Comparison of ENCODE assay signal across 28 cellular contexts in the genomic region with DNA sequence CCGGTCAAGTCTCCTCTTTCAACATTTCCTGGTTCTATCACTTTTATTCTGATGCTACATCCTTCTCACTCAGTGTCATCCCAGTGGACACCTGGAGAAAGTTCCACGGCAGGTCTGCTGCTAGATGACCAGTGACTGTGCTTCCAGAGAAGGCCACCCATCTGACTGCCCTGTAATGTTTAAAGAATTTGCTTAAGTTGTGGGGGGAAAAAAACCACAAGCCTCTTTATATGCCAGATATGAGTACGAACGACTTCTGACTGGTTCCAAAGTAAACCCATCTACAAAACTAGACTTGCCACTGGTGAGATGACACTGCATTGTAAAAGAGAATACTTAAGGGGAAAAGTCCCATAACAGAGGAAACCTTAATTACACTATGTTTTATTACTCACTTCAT.
"Had no signal": no experiment of that assay in that cellular context is flagged by ENCODE, and none has a peak within 500 bp of the region (broad histone marks: within the 10 kb centered on the region; RNA-seq: fewer than 3 reads in every experiment).

No MANE protein-coding gene starts in this region.

- FAIRE-seq: islet of Langerhans, kidney, pancreas had no signal

- ATAC-seq: naive thymus-derived CD8-positive, alpha-beta T cell; pancreas; right cardiac atrium; sciatic nerve; stimulated activated naive B cell treated with anti-CD40 and anti-IgM and Interleukin-4, amounts not matched to agents 10 μg/mL and 1 μg/mL and 100 μg/mL, for 72 hours; stimulated activated naive CD8-positive, alpha-beta T cell treated with anti-CD3 and anti-CD28 coated beads, Interleukin-15, Interleukin-2, amounts not matched to agents 100 U/mL and 50 U/mL, for 24 hours had no signal

- H3K4me1 Mint-ChIP-seq: immature natural killer cell; naive thymus-derived CD8-positive, alpha-beta T cell; nephron; neural crest cell; stimulated activated naive B cell treated with anti-CD40 and anti-IgM and Interleukin-4, amounts not matched to agents 10 μg/mL and 1 μg/mL and 100 μg/mL, for 72 hours had no signal

- H3K36me3 ChIP-seq: left ventricle myocardium inferior, pancreas, prostate gland, stomach, thyroid gland, transverse colon, upper lobe of left lung had no signal

- H3K36me3 Mint-ChIP-seq: immature natural killer cell; naive thymus-derived CD8-positive, alpha-beta T cell; stimulated activated naive B cell treated with anti-CD40 and anti-IgM and Interleukin-4, amounts not matched to agents 10 μg/mL and 1 μg/mL and 100 μg/mL, for 72 hours had no signal

- H3K4me3 ChIP-seq: left ventricle myocardium inferior, pancreas, prostate gland, skin epidermis, stomach, testis, thyroid gland, transverse colon, upper lobe of left lung had no signal

- H3K9me3 ChIP-seq: left ventricle myocardium inferior, pancreas, prostate gland, testis, thyroid gland, transverse colon, upper lobe of left lung had no signal

- H3K9me3 Mint-ChIP-seq: nephron, neural crest cell had no signal

- H3K27me3 ChIP-seq: pancreas, stomach, testis, thyroid gland, transverse colon, upper lobe of left lung had no signal

- H3K4me1 ChIP-seq: left ventricle myocardium inferior, pancreas, prostate gland, stomach, testis, thyroid gland, transverse colon, upper lobe of left lung had no signal

- H3K27ac ChIP-seq: left ventricle myocardium inferior, pancreas, prostate gland, skin epidermis, stomach, testis, thyroid gland, transverse colon, upper lobe of left lung had no signal

- H3K4me3 Mint-ChIP-seq: immature natural killer cell; naive thymus-derived CD8-positive, alpha-beta T cell; nephron; neural crest cell; stimulated activated naive B cell treated with anti-CD40 and anti-IgM and Interleukin-4, amounts not matched to agents 10 μg/mL and 1 μg/mL and 100 μg/mL, for 72 hours had no signal

- H3K27ac Mint-ChIP-seq: immature natural killer cell; naive thymus-derived CD8-positive, alpha-beta T cell; stimulated activated naive B cell treated with anti-CD40 and anti-IgM and Interleukin-4, amounts not matched to agents 10 μg/mL and 1 μg/mL and 100 μg/mL, for 72 hours had no signal

- DNase-seq: hypothalamus; immature natural killer cell; kidney; left ventricle myocardium inferior; mesenchymal stem cell; naive thymus-derived CD8-positive, alpha-beta T cell; nucleus accumbens; pancreas; posterior cingulate gyrus; retina; right cardiac atrium; stimulated activated CD4-positive, alpha-beta T cell treated with anti-CD3 and anti-CD28 coated beads, Interleukin-12 subunit alpha, Interleukin-12 subunit beta, amount 100 ng/mL, for 4 hours; stimulated activated CD4-positive, alpha-beta T cell treated with anti-CD3 and anti-CD28 coated beads, Interleukin-15, amount 100 ng/mL, for 24 hours; stimulated activated CD4-positive, alpha-beta T cell treated with anti-CD3 and anti-CD28 coated beads, Interleukin-2, amount 100 ng/mL, for 24 hours; stimulated activated CD4-positive, alpha-beta T cell treated with anti-CD3 and anti-CD28 coated beads, Interleukin-4, amount 100 ng/mL, for 1 hour; stimulated activated naive B cell treated with anti-CD40 and anti-IgM and Interleukin-4, amounts not matched to agents 10 μg/mL and 1 μg/mL and 100 μg/mL, for 72 hours; stimulated activated naive CD8-positive, alpha-beta T cell treated with anti-CD3 and anti-CD28 coated beads, Interleukin-15, Interleukin-2, amounts not matched to agents 100 U/mL and 50 U/mL, for 24 hours; stomach; testis; thyroid gland; transverse colon; upper lobe of left lung had no signal
